In the genomic region with DNA sequence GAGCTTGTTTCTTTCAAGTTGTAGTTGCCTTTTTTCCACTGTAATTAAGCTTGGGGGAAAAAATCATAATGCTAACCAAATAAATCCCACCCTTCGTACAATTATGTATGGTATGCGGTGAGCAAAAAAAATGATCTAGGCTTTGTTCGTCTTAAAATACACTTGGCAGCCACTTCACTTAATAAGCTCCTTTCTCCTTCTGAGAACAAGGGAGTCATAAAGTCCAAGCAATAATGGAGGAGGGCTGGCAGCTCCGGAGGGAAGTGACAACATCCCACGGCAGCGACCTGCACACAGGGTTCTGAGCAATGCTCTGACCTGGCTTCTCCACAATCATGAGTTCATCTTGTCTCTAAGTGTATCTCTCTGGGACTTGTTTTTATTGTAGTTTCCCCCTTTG, we compare ENCODE assay signal across 1 cellular context.
TF ChIP-seq lines count a peak whose summit lies in the region.

No MANE protein-coding gene starts in this region.

TF ChIP-seq in SK-N-SH treated with all-trans-retinoic acid at 6 μM for 48 hours, 23 proteins besides CTCF, POLR2A, EP300 and RAD21 (continued from another document):
- TF ChIP-seq, protein P1, sequence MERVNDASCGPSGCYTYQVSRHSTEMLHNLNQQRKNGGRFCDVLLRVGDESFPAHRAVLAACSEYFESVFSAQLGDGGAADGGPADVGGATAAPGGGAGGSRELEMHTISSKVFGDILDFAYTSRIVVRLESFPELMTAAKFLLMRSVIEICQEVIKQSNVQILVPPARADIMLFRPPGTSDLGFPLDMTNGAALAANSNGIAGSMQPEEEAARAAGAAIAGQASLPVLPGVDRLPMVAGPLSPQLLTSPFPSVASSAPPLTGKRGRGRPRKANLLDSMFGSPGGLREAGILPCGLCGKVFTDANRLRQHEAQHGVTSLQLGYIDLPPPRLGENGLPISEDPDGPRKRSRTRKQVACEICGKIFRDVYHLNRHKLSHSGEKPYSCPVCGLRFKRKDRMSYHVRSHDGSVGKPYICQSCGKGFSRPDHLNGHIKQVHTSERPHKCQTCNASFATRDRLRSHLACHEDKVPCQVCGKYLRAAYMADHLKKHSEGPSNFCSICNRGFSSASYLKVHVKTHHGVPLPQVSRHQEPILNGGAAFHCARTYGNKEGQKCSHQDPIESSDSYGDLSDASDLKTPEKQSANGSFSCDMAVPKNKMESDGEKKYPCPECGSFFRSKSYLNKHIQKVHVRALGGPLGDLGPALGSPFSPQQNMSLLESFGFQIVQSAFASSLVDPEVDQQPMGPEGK (CRISPR knock-in tag; IDR thresholded peaks at IDR 0.05; ENCODE audit: borderline replicate concordance) = no peak
- TF ChIP-seq TCF4 (CRISPR knock-in tag; IDR thresholded peaks at IDR 0.05; ENCODE audit: borderline replicate concordance) (no peak), ARNTL (CRISPR knock-in tag; IDR thresholded peaks at IDR 0.05; ENCODE audit: borderline replicate concordance, low read depth) (no peak), ESRRG (CRISPR knock-in tag; IDR thresholded peaks at IDR 0.05) (no peak), CSDC2 (CRISPR knock-in tag; IDR thresholded peaks at IDR 0.05) (no peak)
